In the genomic region with DNA sequence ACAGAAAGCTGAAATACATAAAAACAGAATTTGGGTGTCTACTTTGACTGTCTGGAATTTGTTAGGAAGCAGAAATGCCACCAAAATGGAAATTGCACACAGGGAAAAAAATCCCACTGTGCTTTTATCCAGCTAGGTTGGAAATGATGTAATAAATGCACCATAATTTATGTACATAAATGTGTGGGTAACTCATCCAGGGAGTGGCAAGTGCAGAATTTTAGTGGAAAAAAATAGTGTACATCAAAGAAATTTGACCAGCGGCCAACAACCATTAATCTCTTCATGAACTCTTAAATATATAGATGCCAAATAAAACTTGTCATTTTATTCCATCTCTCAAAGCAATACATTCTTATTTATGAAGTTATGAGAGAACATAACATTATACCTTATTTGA, we compare ENCODE assay signal across 21 cellular contexts.
A peak's percentile ranks its signal among the peaks of the same experiment; 100 is the strongest.
DNase-seq lines count a peak whose midpoint lies in the region; ATAC-seq and TF ChIP-seq lines count a peak whose summit lies in the region.
"Had no signal": no experiment of that assay in that cellular context is flagged by ENCODE, and none has a peak within 500 bp of the region (broad histone marks: within the 10 kb centered on the region; RNA-seq: fewer than 3 reads in every experiment).

No MANE protein-coding gene starts in this region.

- H3F3A ChIP-seq in PC-3 (ENCODE audit: low read length, unreplicated experiment): no peaks in the 10 kb centered on the region
- H3F3A ChIP-seq in MM.1S (ENCODE audit: insufficient read depth, low read length): no peaks in the 10 kb centered on the region

- no peaks in the 10 kb centered on the region for H3K27me3 ChIP-seq in A673 (replicated peaks; ENCODE audit: insufficient read depth, low read depth, low read length, poor library complexity)
- H3K27me3 ChIP-seq in PC-3 (ENCODE audit: low read length): no peaks in the 10 kb centered on the region
- peaks cover 0 to 10% (median 0%) of the 10 kb centered on the region in 4 donors for H3K27me3 ChIP-seq in esophagus muscularis mucosa
- H3K27me3 ChIP-seq in MM.1S (replicated peaks; ENCODE audit: insufficient read depth, low read length): no peaks in the 10 kb centered on the region
- H3K27me3 ChIP-seq: BE2C; BLaER1 treated with 17β-estradiol and CSF1 and Interleukin-3, amounts not matched to agents 10 nM and 100 nM had no signal

- peaks cover 13% of the 10 kb centered on the region for H3K4me1 ChIP-seq in A673 (ENCODE audit: insufficient read depth, low read length, poor library complexity, severe bottlenecking)
- H3K4me1 ChIP-seq in PC-3 (ENCODE audit: insufficient read depth, low read length): no peaks in the 10 kb centered on the region
- H3K4me1 ChIP-seq in esophagus muscularis mucosa: no peaks in the 10 kb centered on the region
- H3K4me1 ChIP-seq in MM.1S (ENCODE audit: low read length): no peaks in the 10 kb centered on the region
- H3K4me1 ChIP-seq: BE2C had no signal

- DNase-seq in A673 (ENCODE audit: low spot score): peak; percentile 19
- DNase-seq in HT-29 (ENCODE audit: low spot score): peak; percentile 21
- DNase-seq in PC-3: peak; percentile 17
- peak; percentile 34 for DNase-seq in esophagus muscularis mucosa (ENCODE audit: extremely low spot score)
- no peak for DNase-seq in MM.1S
- DNase-seq: ACHN; AML-193; BE2C; CD4-positive, alpha-beta T cell; CD8-positive, alpha-beta memory T cell; DND-41; GDM1; H9; HFFc6 had no signal

- BruUV-seq in A673 (replicated peaks; lab: Mats Ljungman, UMichigan) (no TSS peak), PC-3 (replicated peaks; lab: Mats Ljungman, UMichigan) (no TSS peak)

- CTCF ChIA-PET in A673 (lab: Charles Lee): no interaction called here
- CTCF ChIA-PET in PC-3 (lab: Charles Lee): no interaction called here

- TF ChIP-seq POLR2A in esophagus muscularis mucosa (IDR thresholded peaks at IDR 0.05; ENCODE audit: low read depth): no peak

- WGBS in esophagus muscularis mucosa: 81% methylated on average over 1 of the region's 1 CpG

- intact Hi-C loops in A673 (cut with micrococcal nuclease; ENCODE audit: unreplicated experiment): no loop called here
- intact Hi-C loops in PC-3 (cut with micrococcal nuclease): no loop called here
- intact Hi-C loops in esophagus muscularis mucosa (cut with DNase I): no loop called here

- no peak overlapping the region for H3K4me3 ChIP-seq in A673 (ENCODE audit: low read depth, low read length, poor library complexity, severe bottlenecking)
- H3K4me3 ChIP-seq in PC-3 (ENCODE audit: low read length): no peak overlapping the region
- no peak overlapping the region for H3K4me3 ChIP-seq in esophagus muscularis mucosa
- no peak overlapping the region for H3K4me3 ChIP-seq in MM.1S (ENCODE audit: low read length)
- H3K4me3 ChIP-seq: BLaER1 treated with 17β-estradiol and CSF1 and Interleukin-3, amounts not matched to agents 10 nM and 100 nM; GM12878; GM23338 had no signal

- H3K9ac ChIP-seq in PC-3 (ENCODE audit: low read length) (no peak overlapping the region), MM.1S (ENCODE audit: low read length) (no peak overlapping the region)
- H3K9ac ChIP-seq: BLaER1 treated with 17β-estradiol and CSF1 and Interleukin-3, amounts not matched to agents 10 nM and 100 nM had no signal

- POLR2A ChIA-PET in A673 (lab: Charles Lee; ENCODE audit: low non-redundant PET): no interaction called here
- POLR2A ChIA-PET in PC-3 (lab: Charles Lee; ENCODE audit: unreplicated experiment): no interaction called here

- TF ChIP-seq CTCF in A673 (conservative IDR thresholded peaks at IDR 0.05; ENCODE audit: low read depth, low read length) (no peak), PC-3 (conservative IDR thresholded peaks at IDR 0.05; ENCODE audit: low read depth, low read length) (no peak), esophagus muscularis mucosa (IDR thresholded peaks at IDR 0.05) (no peak), MM.1S (IDR thresholded peaks at IDR 0.05; ENCODE audit: low read length) (no peak)

- H2AFZ ChIP-seq in PC-3 (ENCODE audit: low read length): no peak overlapping the region
- no peak overlapping the region for H2AFZ ChIP-seq in MM.1S (ENCODE audit: low read length)
- H2AFZ ChIP-seq: GM23338 had no signal

- H4K20me1 ChIP-seq in PC-3 (ENCODE audit: low read length) (no peaks in the 10 kb centered on the region), MM.1S (ENCODE audit: insufficient read depth, low read length) (no peaks in the 10 kb centered on the region)
- H4K20me1 ChIP-seq: BLaER1 treated with 17β-estradiol and CSF1 and Interleukin-3, amounts not matched to agents 10 nM and 100 nM had no signal

- no peak overlapping the region for H3K27ac ChIP-seq in A673 (ENCODE audit: low read depth, low read length, poor library complexity, severe bottlenecking)
- no peak overlapping the region for H3K27ac ChIP-seq in PC-3 (ENCODE audit: low read length)
- H3K27ac ChIP-seq in esophagus muscularis mucosa (replicated peaks in 1 of 4): no peak overlapping the region
- no peak overlapping the region for H3K27ac ChIP-seq in MM.1S (ENCODE audit: low read length)
- H3K27ac ChIP-seq: 22Rv1; BLaER1 treated with 17β-estradiol and CSF1 and Interleukin-3, amounts not matched to agents 10 nM and 100 nM had no signal

- H3K4me2 ChIP-seq in PC-3 (ENCODE audit: low read length): no peak overlapping the region
- H3K4me2 ChIP-seq in MM.1S (ENCODE audit: low read depth, low read length): no peak overlapping the region
- H3K4me2 ChIP-seq: BLaER1 treated with 17β-estradiol and CSF1 and Interleukin-3, amounts not matched to agents 10 nM and 100 nM; GM23338 had no signal

- H3K9me3 ChIP-seq in A673 (ENCODE audit: low read depth, low read length, poor library complexity, severe bottlenecking): no peaks in the 10 kb centered on the region
- H3K9me3 ChIP-seq in PC-3 (ENCODE audit: low read length): no peaks in the 10 kb centered on the region
- H3K9me3 ChIP-seq in esophagus muscularis mucosa: no peaks in the 10 kb centered on the region
- no peaks in the 10 kb centered on the region for H3K9me3 ChIP-seq in MM.1S (replicated peaks; ENCODE audit: insufficient read depth, low read length)
- H3K9me3 ChIP-seq: BE2C; BLaER1 treated with 17β-estradiol and CSF1 and Interleukin-3, amounts not matched to agents 10 nM and 100 nM had no signal

- no peaks in the 10 kb centered on the region for H3K9me2 ChIP-seq in PC-3 (replicated peaks; ENCODE audit: low read length)
- no peaks in the 10 kb centered on the region for H3K9me2 ChIP-seq in MM.1S (replicated peaks; ENCODE audit: insufficient read depth, low read length)

- TF ChIP-seq EP300 in esophagus muscularis mucosa (IDR thresholded peaks at IDR 0.05): no peak

- H3K36me3 ChIP-seq in A673 (ENCODE audit: insufficient read depth, low read length, poor library complexity, severe bottlenecking) (no peaks in the 10 kb centered on the region), PC-3 (ENCODE audit: low read depth, low read length) (no peaks in the 10 kb centered on the region), esophagus muscularis mucosa (no peaks in the 10 kb centered on the region), MM.1S (replicated peaks; ENCODE audit: insufficient read depth, low read length) (no peaks in the 10 kb centered on the region)
- H3K36me3 ChIP-seq: BE2C; BLaER1 treated with 17β-estradiol and CSF1 and Interleukin-3, amounts not matched to agents 10 nM and 100 nM had no signal

- H3K79me2 ChIP-seq in PC-3 (ENCODE audit: low read length) (no peaks in the 10 kb centered on the region), MM.1S (ENCODE audit: low read length) (no peaks in the 10 kb centered on the region)

- no peak for ATAC-seq in PC-3
- no peak for ATAC-seq in GM19397 (IDR thresholded peaks at IDR 0.05; ENCODE audit: unreplicated experiment)
- ATAC-seq in HG02981 (IDR thresholded peaks at IDR 0.05; ENCODE audit: unreplicated experiment): no peak
- no peak for ATAC-seq in HG03135 (IDR thresholded peaks at IDR 0.05; ENCODE audit: unreplicated experiment)
- ATAC-seq: GM12878, GM23338 had no signal
